In genomic region chr4:75101906-75102888, GRCh38 we compare ENCODE assay signal across 16 cellular contexts.
A peak's percentile ranks its signal among the peaks of the same experiment; 100 is the strongest.
DNase-seq lines count a peak whose midpoint lies in the region; ATAC-seq and TF ChIP-seq lines count a peak whose summit lies in the region.
"Had no signal": no experiment of that assay in that cellular context is flagged by ENCODE, and none has a peak within 500 bp of the region (broad histone marks: within the 10 kb centered on the region; RNA-seq: fewer than 3 reads in every experiment).

No MANE protein-coding gene starts in this region.

- H3K27ac ChIP-seq in transverse colon (no peak overlapping the region), caudate nucleus (ENCODE audit: low read depth, low read length) (no peak overlapping the region)
- H3K27ac ChIP-seq: ascending aorta, foreskin keratinocyte, GM23248, SJSA1, testis had no signal

- no peaks in the 10 kb centered on the region for H3K9me3 ChIP-seq in transverse colon
- H3K9me3 ChIP-seq: SJSA1, testis had no signal

- intact Hi-C loops in transverse colon (cut with DNase I; ENCODE audit: low total_unique reads) = no loop called here

- TF ChIP-seq CTCF in transverse colon (IDR thresholded peaks at IDR 0.05) = no peak

- in situ Hi-C loops in transverse colon (cut with MboI; ENCODE audit: low pct_ligation_motif_present in 1 of 4, low pct_unique_long_range_greater_than_20kb in 1 of 4, low sequenced_read_pairs in 3 of 4) = loop anchor here in 1 of 4 donors (25.0 kb wide), 1 partner anchor 165 kb away; the partner anchor contains the start of gene PARM1

- ATAC-seq in GM19324 (IDR thresholded peaks at IDR 0.05; ENCODE audit: low FRiP score, unreplicated experiment) = peak; percentile 49
- peak; percentile 48 for ATAC-seq in HG02623 (IDR thresholded peaks at IDR 0.05; ENCODE audit: unreplicated experiment)
- ATAC-seq in HG03460 (IDR thresholded peaks at IDR 0.05; ENCODE audit: unreplicated experiment) = peak; percentile 42
- ATAC-seq in stimulated activated naive B cell treated with anti-CD40 and anti-IgM and Interleukin-4, amounts not matched to agents 10 μg/mL and 1 μg/mL and 100 μg/mL, for 72 hours (replicated peaks) = peak; percentile 81 to 87
- ATAC-seq: foreskin keratinocyte had no signal

- 64 to 68% methylated on average over 3 of the region's 3 CpGs for WGBS in transverse colon (ENCODE audit: low coverage in 1 of 2), 2 donors

- H3K27ac Mint-ChIP-seq in stimulated activated naive B cell treated with anti-CD40 and anti-IgM and Interleukin-4, amounts not matched to agents 10 μg/mL and 1 μg/mL and 100 μg/mL, for 72 hours = peak overlapping the region; percentile 72

- peaks cover 6 to 12% of the 10 kb centered on the region in 2 donors for H3K36me3 Mint-ChIP-seq in stimulated activated naive B cell treated with anti-CD40 and anti-IgM and Interleukin-4, amounts not matched to agents 10 μg/mL and 1 μg/mL and 100 μg/mL, for 72 hours

- peaks cover 14% of the 10 kb centered on the region in 2 donors for H3K9me3 Mint-ChIP-seq in stimulated activated naive B cell treated with anti-CD40 and anti-IgM and Interleukin-4, amounts not matched to agents 10 μg/mL and 1 μg/mL and 100 μg/mL, for 72 hours

- TF ChIP-seq EP300 in transverse colon (IDR thresholded peaks at IDR 0.05; ENCODE audit: low read depth) = no peak

- H3K4me3 ChIP-seq in transverse colon = no peak overlapping the region
- H3K4me3 ChIP-seq: ascending aorta, GM23248, SJSA1, testis had no signal

- TF ChIP-seq POLR2A in transverse colon (IDR thresholded peaks at IDR 0.05) = no peak

- H3K36me3 ChIP-seq in transverse colon = no peaks in the 10 kb centered on the region
- H3K36me3 ChIP-seq: ascending aorta, SJSA1 had no signal

- peaks cover 5 to 20% of the 10 kb centered on the region in 2 donors for H3K27me3 Mint-ChIP-seq in stimulated activated naive B cell treated with anti-CD40 and anti-IgM and Interleukin-4, amounts not matched to agents 10 μg/mL and 1 μg/mL and 100 μg/mL, for 72 hours

- peaks cover 21 to 47% of the 10 kb centered on the region in 2 donors for H3K4me1 Mint-ChIP-seq in stimulated activated naive B cell treated with anti-CD40 and anti-IgM and Interleukin-4, amounts not matched to agents 10 μg/mL and 1 μg/mL and 100 μg/mL, for 72 hours

- no peak for DNase-seq in stimulated activated naive B cell treated with anti-CD40 and anti-IgM and Interleukin-4, amounts not matched to agents 10 μg/mL and 1 μg/mL and 100 μg/mL, for 72 hours
- DNase-seq in transverse colon (no peak), caudate nucleus (lab: John Stamatoyannopoulos, UW) (no peak), kidney tubule cell (ENCODE audit: low spot score) (no peak)
- DNase-seq: activated CD4-positive, CD25-positive, alpha-beta regulatory T cell; activated T-cell treated with anti-CD3 and anti-CD28 coated beads, Interleukin-2, amount 50 U/mL, for 48 hours; effector CD4-positive, alpha-beta T cell; foreskin keratinocyte; GM23248; NCI-H774; testis had no signal

- H3K27me3 ChIP-seq in transverse colon = no peaks in the 10 kb centered on the region
- H3K27me3 ChIP-seq: ascending aorta, foreskin keratinocyte, SJSA1, testis had no signal

- H3K4me1 ChIP-seq in transverse colon = peaks cover 0 to 11% (median 7%) of the 10 kb centered on the region in 4 donors
- H3K4me1 ChIP-seq: ascending aorta, foreskin keratinocyte, SJSA1, testis had no signal

- H3K4me3 Mint-ChIP-seq in stimulated activated naive B cell treated with anti-CD40 and anti-IgM and Interleukin-4, amounts not matched to agents 10 μg/mL and 1 μg/mL and 100 μg/mL, for 72 hours = peak overlapping the region in 1 of 2 donors; percentile 15
